In genomic region chr20:59958123-59958522, GRCh38 we compare ENCODE assay signal across 1 cellular context.
TF ChIP-seq lines count a peak whose summit lies in the region.

Gene CDH26 (plus strand): TSS chr20:59958423. CDS start chr20:59958727, 304 bp downstream.

TF ChIP-seq in H1, 55 proteins besides CTCF, POLR2A, EP300 and RAD21:
- TF ChIP-seq CHD7 (IDR thresholded peaks at IDR 0.05; ENCODE audit: insufficient replicate concordance, low read length), result no peak
- no peak for TF ChIP-seq RXRA (IDR thresholded peaks at IDR 0.05; ENCODE audit: insufficient read depth, low read depth, low read length)
- TF ChIP-seq SUZ12 (IDR thresholded peaks at IDR 0.05; ENCODE audit: low read length), result no peak
- TF ChIP-seq TAF7 (optimal IDR thresholded peaks at IDR 0.05; ENCODE audit: borderline replicate concordance, low read depth, low read length), result no peak
- no peak for TF ChIP-seq CEBPB (IDR thresholded peaks at IDR 0.05; ENCODE audit: low read depth, low read length)
- TF ChIP-seq ATF3 (IDR thresholded peaks at IDR 0.05; ENCODE audit: insufficient read depth, low read depth, low read length), result no peak
- TF ChIP-seq PHF8 (conservative IDR thresholded peaks at IDR 0.05; ENCODE audit: low read depth, low read length), result no peak
- TF ChIP-seq MAFK (IDR thresholded peaks at IDR 0.05; ENCODE audit: low read depth, low read length), result no peak
- TF ChIP-seq SRF (IDR thresholded peaks at IDR 0.05; ENCODE audit: low read depth, low read length), result no peak
- no peak for TF ChIP-seq CTBP2 (IDR thresholded peaks at IDR 0.05; ENCODE audit: borderline replicate concordance, insufficient read depth, insufficient read length, low read length)
- TF ChIP-seq SIX5 (IDR thresholded peaks at IDR 0.05; ENCODE audit: low read depth, low read length), result no peak
- no peak for TF ChIP-seq FOSL1 (IDR thresholded peaks at IDR 0.05; ENCODE audit: insufficient read depth, low read depth, low read length)
- no peak for TF ChIP-seq JUND (IDR thresholded peaks at IDR 0.05; ENCODE audit: low read length)
